Comparison of ENCODE assay signal across 1 cellular context in the genomic region with DNA sequence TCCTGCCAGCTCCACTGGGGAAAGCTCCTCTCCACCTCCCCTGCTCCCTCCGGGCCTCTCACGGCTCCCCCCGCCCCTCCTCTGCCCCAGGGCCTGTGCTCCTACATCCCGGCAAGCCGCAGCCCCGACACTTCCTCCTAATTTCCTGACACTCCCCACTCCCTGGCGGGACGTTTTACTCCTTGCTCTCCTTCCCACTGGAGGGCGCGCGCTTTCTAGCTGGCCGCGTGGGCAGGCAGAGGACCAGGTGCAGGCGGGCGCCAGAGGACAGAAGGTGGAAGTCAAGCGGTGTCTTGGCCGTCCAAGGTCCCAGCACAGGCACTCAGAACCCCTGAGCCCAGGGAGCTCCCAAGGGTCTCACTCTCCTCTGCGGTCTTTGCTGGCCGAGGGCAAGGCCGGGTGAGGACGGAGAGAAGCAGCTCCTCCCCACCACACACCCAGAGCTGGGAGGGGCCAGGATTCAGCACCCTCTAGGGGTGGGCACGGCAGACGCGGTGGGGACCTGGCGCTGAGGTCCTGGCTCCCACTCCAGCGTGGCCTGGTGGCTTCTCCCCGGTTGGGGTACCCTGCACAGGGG.
TF ChIP-seq lines count a peak whose summit lies in the region.

No MANE protein-coding gene starts in this region.

TF ChIP-seq in H1, 55 proteins besides CTCF, POLR2A, EP300 and RAD21:
- TF ChIP-seq RFX5 (IDR thresholded peaks at IDR 0.05; ENCODE audit: borderline replicate concordance, low read depth, low read length) (no peak), TEAD4 (IDR thresholded peaks at IDR 0.05; ENCODE audit: low read depth, low read length) (no peak), CTBP2 (IDR thresholded peaks at IDR 0.05; ENCODE audit: borderline replicate concordance, insufficient read depth, insufficient read length, low read length) (peak; percentile 74), EGR1 (IDR thresholded peaks at IDR 0.05; ENCODE audit: borderline replicate concordance, low read depth, low read length) (no peak), E2F6 (IDR thresholded peaks at IDR 0.05) (0 out of 2 replicates have a peak, but pooled peaks have one; percentile 21), GTF2F1 (IDR thresholded peaks at IDR 0.05; ENCODE audit: borderline replicate concordance, low read depth, low read length) (no peak), SUZ12 (IDR thresholded peaks at IDR 0.05; ENCODE audit: low read length) (no peak), JUND (IDR thresholded peaks at IDR 0.05; ENCODE audit: low read length) (no peak), HDAC2 (IDR thresholded peaks at IDR 0.05; ENCODE audit: borderline replicate concordance in 1 of 2, low read depth in 2 of 2, low read length in 2 of 2) (peak in 1 of 2 experiments; percentile 43; a peak in 1 of 4 replicates), NANOG (IDR thresholded peaks at IDR 0.05; ENCODE audit: insufficient read depth, low read depth, low read length, poor library complexity, severe bottlenecking) (no peak), TCF12 (IDR thresholded peaks at IDR 0.05; ENCODE audit: low read depth, low read length) (no peak), MAFK (IDR thresholded peaks at IDR 0.05; ENCODE audit: low read depth, low read length) (no peak), RNF2 (IDR thresholded peaks at IDR 0.05; ENCODE audit: borderline replicate concordance, low read depth, low read length, missing control alignments, poor library complexity, severe bottlenecking) (no peak), POLR2AphosphoS5 (IDR thresholded peaks at IDR 0.05; ENCODE audit: low read depth, low read length) (no peak), PHF8 (conservative IDR thresholded peaks at IDR 0.05; ENCODE audit: low read depth, low read length) (no peak), SP1 (IDR thresholded peaks at IDR 0.05; ENCODE audit: low read depth, low read length) (no peak), ASH2L (IDR thresholded peaks at IDR 0.05; ENCODE audit: low read length) (peak; percentile 56), SP2 (IDR thresholded peaks at IDR 0.05; ENCODE audit: low read length) (no peak), SIRT6 (IDR thresholded peaks at IDR 0.05; ENCODE audit: low read length) (no peak), POU5F1 (IDR thresholded peaks at IDR 0.05; ENCODE audit: low read depth, low read length) (no peak), BCL11A (IDR thresholded peaks at IDR 0.05; ENCODE audit: low read depth in 2 of 2, low read length in 2 of 2) (no peak), JUN (IDR thresholded peaks at IDR 0.05; ENCODE audit: low read depth, low read length) (no peak), KDM1A (IDR thresholded peaks at IDR 0.05; ENCODE audit: borderline replicate concordance, low read length) (no peak), EZH2 (IDR thresholded peaks at IDR 0.05; ENCODE audit: low read depth, low read length, severe bottlenecking) (no peak), SIX5 (IDR thresholded peaks at IDR 0.05; ENCODE audit: low read depth, low read length) (no peak), KDM4A (IDR thresholded peaks at IDR 0.05; ENCODE audit: low read depth, low read length, severe bottlenecking) (peak; percentile 40), RBBP5 (IDR thresholded peaks at IDR 0.05; ENCODE audit: borderline replicate concordance, low read depth, low read length) (no peak), CBX5 (IDR thresholded peaks at IDR 0.05; ENCODE audit: low read depth, low read length) (no peak), SAP30 (IDR thresholded peaks at IDR 0.05; ENCODE audit: insufficient read depth, insufficient replicate concordance, low read length) (no peak)
- TF ChIP-seq, protein P1, sequence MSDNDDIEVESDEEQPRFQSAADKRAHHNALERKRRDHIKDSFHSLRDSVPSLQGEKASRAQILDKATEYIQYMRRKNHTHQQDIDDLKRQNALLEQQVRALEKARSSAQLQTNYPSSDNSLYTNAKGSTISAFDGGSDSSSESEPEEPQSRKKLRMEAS (IDR thresholded peaks at IDR 0.05): peak; percentile 62
- TF ChIP-seq, protein P2, sequence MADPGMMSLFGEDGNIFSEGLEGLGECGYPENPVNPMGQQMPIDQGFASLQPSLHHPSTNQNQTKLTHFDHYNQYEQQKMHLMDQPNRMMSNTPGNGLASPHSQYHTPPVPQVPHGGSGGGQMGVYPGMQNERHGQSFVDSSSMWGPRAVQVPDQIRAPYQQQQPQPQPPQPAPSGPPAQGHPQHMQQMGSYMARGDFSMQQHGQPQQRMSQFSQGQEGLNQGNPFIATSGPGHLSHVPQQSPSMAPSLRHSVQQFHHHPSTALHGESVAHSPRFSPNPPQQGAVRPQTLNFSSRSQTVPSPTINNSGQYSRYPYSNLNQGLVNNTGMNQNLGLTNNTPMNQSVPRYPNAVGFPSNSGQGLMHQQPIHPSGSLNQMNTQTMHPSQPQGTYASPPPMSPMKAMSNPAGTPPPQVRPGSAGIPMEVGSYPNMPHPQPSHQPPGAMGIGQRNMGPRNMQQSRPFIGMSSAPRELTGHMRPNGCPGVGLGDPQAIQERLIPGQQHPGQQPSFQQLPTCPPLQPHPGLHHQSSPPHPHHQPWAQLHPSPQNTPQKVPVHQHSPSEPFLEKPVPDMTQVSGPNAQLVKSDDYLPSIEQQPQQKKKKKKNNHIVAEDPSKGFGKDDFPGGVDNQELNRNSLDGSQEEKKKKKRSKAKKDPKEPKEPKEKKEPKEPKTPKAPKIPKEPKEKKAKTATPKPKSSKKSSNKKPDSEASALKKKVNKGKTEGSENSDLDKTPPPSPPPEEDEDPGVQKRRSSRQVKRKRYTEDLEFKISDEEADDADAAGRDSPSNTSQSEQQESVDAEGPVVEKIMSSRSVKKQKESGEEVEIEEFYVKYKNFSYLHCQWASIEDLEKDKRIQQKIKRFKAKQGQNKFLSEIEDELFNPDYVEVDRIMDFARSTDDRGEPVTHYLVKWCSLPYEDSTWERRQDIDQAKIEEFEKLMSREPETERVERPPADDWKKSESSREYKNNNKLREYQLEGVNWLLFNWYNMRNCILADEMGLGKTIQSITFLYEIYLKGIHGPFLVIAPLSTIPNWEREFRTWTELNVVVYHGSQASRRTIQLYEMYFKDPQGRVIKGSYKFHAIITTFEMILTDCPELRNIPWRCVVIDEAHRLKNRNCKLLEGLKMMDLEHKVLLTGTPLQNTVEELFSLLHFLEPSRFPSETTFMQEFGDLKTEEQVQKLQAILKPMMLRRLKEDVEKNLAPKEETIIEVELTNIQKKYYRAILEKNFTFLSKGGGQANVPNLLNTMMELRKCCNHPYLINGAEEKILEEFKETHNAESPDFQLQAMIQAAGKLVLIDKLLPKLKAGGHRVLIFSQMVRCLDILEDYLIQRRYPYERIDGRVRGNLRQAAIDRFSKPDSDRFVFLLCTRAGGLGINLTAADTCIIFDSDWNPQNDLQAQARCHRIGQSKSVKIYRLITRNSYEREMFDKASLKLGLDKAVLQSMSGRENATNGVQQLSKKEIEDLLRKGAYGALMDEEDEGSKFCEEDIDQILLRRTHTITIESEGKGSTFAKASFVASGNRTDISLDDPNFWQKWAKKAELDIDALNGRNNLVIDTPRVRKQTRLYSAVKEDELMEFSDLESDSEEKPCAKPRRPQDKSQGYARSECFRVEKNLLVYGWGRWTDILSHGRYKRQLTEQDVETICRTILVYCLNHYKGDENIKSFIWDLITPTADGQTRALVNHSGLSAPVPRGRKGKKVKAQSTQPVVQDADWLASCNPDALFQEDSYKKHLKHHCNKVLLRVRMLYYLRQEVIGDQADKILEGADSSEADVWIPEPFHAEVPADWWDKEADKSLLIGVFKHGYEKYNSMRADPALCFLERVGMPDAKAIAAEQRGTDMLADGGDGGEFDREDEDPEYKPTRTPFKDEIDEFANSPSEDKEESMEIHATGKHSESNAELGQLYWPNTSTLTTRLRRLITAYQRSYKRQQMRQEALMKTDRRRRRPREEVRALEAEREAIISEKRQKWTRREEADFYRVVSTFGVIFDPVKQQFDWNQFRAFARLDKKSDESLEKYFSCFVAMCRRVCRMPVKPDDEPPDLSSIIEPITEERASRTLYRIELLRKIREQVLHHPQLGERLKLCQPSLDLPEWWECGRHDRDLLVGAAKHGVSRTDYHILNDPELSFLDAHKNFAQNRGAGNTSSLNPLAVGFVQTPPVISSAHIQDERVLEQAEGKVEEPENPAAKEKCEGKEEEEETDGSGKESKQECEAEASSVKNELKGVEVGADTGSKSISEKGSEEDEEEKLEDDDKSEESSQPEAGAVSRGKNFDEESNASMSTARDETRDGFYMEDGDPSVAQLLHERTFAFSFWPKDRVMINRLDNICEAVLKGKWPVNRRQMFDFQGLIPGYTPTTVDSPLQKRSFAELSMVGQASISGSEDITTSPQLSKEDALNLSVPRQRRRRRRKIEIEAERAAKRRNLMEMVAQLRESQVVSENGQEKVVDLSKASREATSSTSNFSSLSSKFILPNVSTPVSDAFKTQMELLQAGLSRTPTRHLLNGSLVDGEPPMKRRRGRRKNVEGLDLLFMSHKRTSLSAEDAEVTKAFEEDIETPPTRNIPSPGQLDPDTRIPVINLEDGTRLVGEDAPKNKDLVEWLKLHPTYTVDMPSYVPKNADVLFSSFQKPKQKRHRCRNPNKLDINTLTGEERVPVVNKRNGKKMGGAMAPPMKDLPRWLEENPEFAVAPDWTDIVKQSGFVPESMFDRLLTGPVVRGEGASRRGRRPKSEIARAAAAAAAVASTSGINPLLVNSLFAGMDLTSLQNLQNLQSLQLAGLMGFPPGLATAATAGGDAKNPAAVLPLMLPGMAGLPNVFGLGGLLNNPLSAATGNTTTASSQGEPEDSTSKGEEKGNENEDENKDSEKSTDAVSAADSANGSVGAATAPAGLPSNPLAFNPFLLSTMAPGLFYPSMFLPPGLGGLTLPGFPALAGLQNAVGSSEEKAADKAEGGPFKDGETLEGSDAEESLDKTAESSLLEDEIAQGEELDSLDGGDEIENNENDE (IDR thresholded peaks at IDR 0.05; ENCODE audit: insufficient replicate concordance, low read length): no peak
